Comparison of ENCODE assay signal across 8 cellular contexts in the genomic region with DNA sequence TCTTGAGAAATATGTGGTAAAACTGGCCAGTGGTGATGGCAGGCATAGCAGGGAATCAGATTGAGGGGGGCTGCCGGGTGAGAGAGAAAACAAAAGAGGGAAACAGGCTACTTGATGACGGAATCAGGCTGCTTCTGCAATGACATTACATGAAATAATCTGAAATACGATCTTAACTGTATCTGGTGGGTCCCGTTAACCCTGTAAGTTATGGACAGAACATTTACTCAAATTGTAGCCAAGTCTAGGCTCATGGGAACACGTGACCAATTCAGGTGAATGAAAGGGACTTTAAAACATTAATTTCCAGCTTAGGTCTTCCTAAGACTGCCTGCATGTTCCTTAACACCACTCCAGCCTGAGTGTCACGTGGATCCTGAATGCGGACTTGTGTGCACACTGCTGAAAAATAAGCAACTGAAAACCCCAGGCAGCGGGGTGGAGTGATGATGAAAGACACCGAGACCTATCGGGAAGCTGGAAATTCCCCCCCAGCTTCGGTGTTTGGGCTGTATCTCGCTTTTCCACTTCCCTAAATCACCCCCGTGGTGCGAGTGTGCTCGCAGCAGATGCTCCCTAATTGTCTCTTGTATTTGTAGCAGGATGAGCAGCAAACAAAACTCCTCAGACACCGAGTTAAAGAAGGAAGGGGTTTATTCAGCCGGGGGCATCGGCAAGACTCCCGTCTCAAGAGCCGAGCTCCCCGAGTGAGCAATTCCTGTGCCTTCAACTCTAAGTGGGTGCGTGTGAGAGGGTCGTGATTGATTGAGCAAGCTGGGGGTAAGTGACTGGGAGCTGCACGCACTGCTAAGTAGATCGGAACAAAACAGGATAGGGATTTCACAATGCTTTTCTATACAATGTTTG.
DNase-seq lines count a peak whose midpoint lies in the region; ATAC-seq and TF ChIP-seq lines count a peak whose summit lies in the region.

No MANE protein-coding gene starts in this region.

- POLR2A ChIA-PET in activated B cell treated with CpG ODN at 0.5 μM for 24 hours (lab: Charles Lee) = interaction anchor here (0.7 to 1.7 kb wide), 4 partner anchors 13 to 29 kb away, joined by 3 to 13 read pairs (median 8); no protein-coding TSS in a partner anchor

- intact Hi-C loops in activated naive CD4-positive, alpha-beta T cell treated with anti-CD3 and anti-CD28 coated beads for 36 hours (cut with micrococcal nuclease) = no loop called here
- intact Hi-C loops in activated B cell treated with CpG ODN at 0.5 μM for 24 hours (cut with micrococcal nuclease) = loop anchor here (2.0 kb wide), 1 partner anchor 15 kb away; no protein-coding TSS in a partner anchor

- DNase-seq in activated naive CD4-positive, alpha-beta T cell treated with anti-CD3 and anti-CD28 coated beads for 36 hours = peak; percentile 22
- DNase-seq in activated naive CD4-positive, alpha-beta T cell (lab: John Stamatoyannopoulos, UW) = no peak
- DNase-seq in activated B cell treated with CpG ODN at 0.5 μM for 24 hours = no peak
- peak; percentile 63 for DNase-seq in left kidney (ENCODE audit: low read depth, low spot score)
- no peak for DNase-seq in type B pancreatic cell (ENCODE audit: extremely low spot score, unreplicated experiment)
- DNase-seq in NCI-H187 (lab: John Stamatoyannopoulos, UW) = no peak

- H3K27ac Mint-ChIP-seq in activated naive CD4-positive, alpha-beta T cell treated with anti-CD3 and anti-CD28 coated beads for 36 hours = no peak overlapping the region
- peak overlapping the region; percentile 2 for H3K27ac Mint-ChIP-seq in activated B cell treated with CpG ODN at 0.5 μM for 24 hours
- H3K27ac Mint-ChIP-seq in type B pancreatic cell = peak overlapping the region; percentile 60

- ATAC-seq in activated B cell treated with CpG ODN at 0.5 μM for 24 hours (ENCODE audit: low read depth) (peak; percentile 53), HG02938 (IDR thresholded peaks at IDR 0.05; ENCODE audit: unreplicated experiment) (no peak), GM21526 (IDR thresholded peaks at IDR 0.05; ENCODE audit: low FRiP score, unreplicated experiment) (no peak)

- no peaks in the 10 kb centered on the region for H3K9me3 Mint-ChIP-seq in activated naive CD4-positive, alpha-beta T cell treated with anti-CD3 and anti-CD28 coated beads for 36 hours
- H3K9me3 Mint-ChIP-seq in activated B cell treated with CpG ODN at 0.5 μM for 24 hours = no peaks in the 10 kb centered on the region
- no peaks in the 10 kb centered on the region for H3K9me3 Mint-ChIP-seq in type B pancreatic cell

- TF ChIP-seq CTCF in activated B cell treated with CpG ODN at 0.5 μM for 24 hours (IDR thresholded peaks at IDR 0.05) = no peak
- peak; percentile 33 for TF ChIP-seq CTCF in type B pancreatic cell (conservative IDR thresholded peaks at IDR 0.05)

- H3K4me1 Mint-ChIP-seq in activated naive CD4-positive, alpha-beta T cell treated with anti-CD3 and anti-CD28 coated beads for 36 hours (ENCODE audit: low read depth) = peaks cover 22% of the 10 kb centered on the region
- H3K4me1 Mint-ChIP-seq in activated B cell treated with CpG ODN at 0.5 μM for 24 hours (peaks cover 38% of the 10 kb centered on the region), type B pancreatic cell (ENCODE audit: unreplicated experiment) (peaks cover 40% of the 10 kb centered on the region)

- CTCF ChIA-PET in activated naive CD4-positive, alpha-beta T cell treated with anti-CD3 and anti-CD28 coated beads for 36 hours (lab: Charles Lee) = interaction anchor here (0.6 to 1.9 kb wide), 4 partner anchors 28 to 602 kb away, joined by 3 to 5 read pairs (median 4); no protein-coding TSS in a partner anchor
- CTCF ChIA-PET in activated B cell treated with CpG ODN at 0.5 μM for 24 hours (lab: Charles Lee) = no interaction called here

- H3K36me3 Mint-ChIP-seq in activated naive CD4-positive, alpha-beta T cell treated with anti-CD3 and anti-CD28 coated beads for 36 hours (ENCODE audit: low read depth) = no peaks in the 10 kb centered on the region
- no peaks in the 10 kb centered on the region for H3K36me3 Mint-ChIP-seq in activated B cell treated with CpG ODN at 0.5 μM for 24 hours (ENCODE audit: low read depth)
- H3K36me3 Mint-ChIP-seq in type B pancreatic cell = no peaks in the 10 kb centered on the region

- H3K4me3 Mint-ChIP-seq in activated naive CD4-positive, alpha-beta T cell treated with anti-CD3 and anti-CD28 coated beads for 36 hours = peak overlapping the region; percentile 47
- H3K4me3 Mint-ChIP-seq in activated B cell treated with CpG ODN at 0.5 μM for 24 hours (peak overlapping the region; percentile 73), type B pancreatic cell (peak overlapping the region; percentile 80)

- peaks cover 54% of the 10 kb centered on the region for H3K27me3 Mint-ChIP-seq in activated naive CD4-positive, alpha-beta T cell treated with anti-CD3 and anti-CD28 coated beads for 36 hours (ENCODE audit: low read depth)
- H3K27me3 Mint-ChIP-seq in activated B cell treated with CpG ODN at 0.5 μM for 24 hours (peaks cover 36% of the 10 kb centered on the region), type B pancreatic cell (peaks cover 56% of the 10 kb centered on the region)

Comparison
In these comparisons a context has a peak if more than half of its experiments do, and no peak if none do; other contexts are left out.
1. DNase-seq: peak in activated naive CD4-positive, alpha-beta T cell treated with anti-CD3 and anti-CD28 coated beads for 36 hours (single experiment) and left kidney (single experiment); none in activated naive CD4-positive, alpha-beta T cell (0 of 4), activated B cell treated with CpG ODN at 0.5 μM for 24 hours (single experiment), type B pancreatic cell (single experiment) and NCI-H187 (0 of 2).
2. Peak in every context shown above with its lines, with median percentiles within 50 percentile points of each other: H3K4me3 Mint-ChIP-seq.